ENCODE assay signal across 8 cellular contexts in the genomic region with DNA sequence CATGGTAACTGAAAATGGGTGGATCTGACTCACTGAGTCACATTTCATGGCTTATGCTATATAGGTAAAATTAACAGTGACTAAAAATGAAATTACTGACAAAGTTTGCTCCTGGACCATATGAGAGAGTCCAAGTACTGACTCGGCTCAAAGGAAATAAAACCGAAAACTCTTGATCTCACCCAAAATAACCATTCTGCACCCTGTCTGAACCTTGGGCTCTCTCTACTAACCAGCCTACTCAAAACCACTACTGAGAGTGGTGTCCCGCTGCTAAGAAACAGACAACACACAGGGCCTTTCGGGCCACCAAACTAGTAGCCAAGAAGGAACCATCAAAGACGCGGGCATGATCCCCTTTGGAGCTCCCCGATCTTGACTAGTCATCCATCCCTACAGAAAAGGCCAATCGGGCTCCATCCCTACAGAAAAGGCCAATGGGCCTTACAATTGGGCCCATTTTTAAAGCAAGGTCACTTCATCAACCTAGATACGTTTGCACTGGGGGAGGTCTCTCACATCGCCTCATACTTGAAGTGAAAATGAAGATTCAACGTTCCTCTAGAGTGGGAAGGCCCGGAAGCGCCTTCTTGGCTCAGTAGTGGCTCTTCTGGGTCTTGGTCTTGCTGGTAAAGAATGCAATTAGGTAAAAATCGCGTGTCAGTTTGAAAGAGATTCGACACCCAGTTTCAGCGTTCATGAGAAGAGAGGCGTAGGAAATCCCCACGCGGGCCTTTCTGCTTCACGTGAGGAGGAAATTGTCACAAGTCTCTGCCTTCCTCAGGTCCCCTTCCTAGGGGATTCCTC.
DNase-seq lines count a peak whose midpoint lies in the region; ATAC-seq and TF ChIP-seq lines count a peak whose summit lies in the region.

No MANE protein-coding gene starts in this region.

- H3K4me1 ChIP-seq in HAP-1 (no peaks in the 10 kb centered on the region), tibial artery (peaks cover 0 to 6% (median 3%) of the 10 kb centered on the region in 4 donors)

- H3K36me3 Mint-ChIP-seq in memory B cell = peaks cover 11% of the 10 kb centered on the region

- intact Hi-C loops in tibial artery (cut with DNase I; ENCODE audit: low total_unique reads) = no loop called here

- H3K27ac Mint-ChIP-seq in memory B cell = peak overlapping the region; percentile 99

- no peaks in the 10 kb centered on the region for H3K36me3 ChIP-seq in HAP-1 (replicated peaks)
- no peaks in the 10 kb centered on the region for H3K36me3 ChIP-seq in tibial artery

- peak overlapping the region; percentile 79 for H3K4me3 Mint-ChIP-seq in memory B cell

- H3K27me3 ChIP-seq in HAP-1 (ENCODE audit: low read depth) = peaks cover 36% of the 10 kb centered on the region
- H3K27me3 ChIP-seq in tibial artery = peaks cover 6 to 62% of the 10 kb centered on the region in 2 donors

- H3K9me3 ChIP-seq in HAP-1 (no peaks in the 10 kb centered on the region), tibial artery (peaks cover 0 to 10% (median 7%) of the 10 kb centered on the region in 3 donors)

- H3K9me3 Mint-ChIP-seq in memory B cell = peaks cover 1% of the 10 kb centered on the region

- DNase-seq in GM12865 (ENCODE audit: low read depth) (peak; percentile 97), T-helper 22 cell (ENCODE audit: low read depth) (peak; percentile 61), memory B cell (ENCODE audit: low spot score in 2 of 2) (no peak), HAP-1 (ENCODE audit: low spot score in 2 of 2) (no peak), GM19240 (ENCODE audit: insufficient read length, low spot score) (no peak), tibial artery (no peak), COLO829 (ENCODE audit: low spot score) (no peak)

- H3K27ac ChIP-seq in tibial artery = no peak overlapping the region

- peak; percentile 53 for ATAC-seq in HG02588 (IDR thresholded peaks at IDR 0.05; ENCODE audit: unreplicated experiment)
- ATAC-seq in memory B cell (ENCODE audit: low read depth) = peak; percentile 52

- H3K4me3 ChIP-seq in GM12865 (ENCODE audit: low read depth, low read length) (peak overlapping the region; percentile 58), HAP-1 (no peak overlapping the region), tibial artery (no peak overlapping the region)

- no peaks in the 10 kb centered on the region for H3K27me3 Mint-ChIP-seq in memory B cell

- TF ChIP-seq CTCF in GM12865 (IDR thresholded peaks at IDR 0.05; ENCODE audit: insufficient read depth, low read depth, low read length, missing control alignments) = no peak
- TF ChIP-seq CTCF in tibial artery (IDR thresholded peaks at IDR 0.05) = no peak

- in situ Hi-C loops in HAP-1 (cut with MboI; ENCODE audit: low sequenced_read_pairs) = no loop called here

- H3K4me1 Mint-ChIP-seq in memory B cell = peaks cover 34% of the 10 kb centered on the region

Comparison
In these comparisons a context has a peak if more than half of its experiments do, and no peak if none do; other contexts are left out.
1. DNase-seq: peak in GM12865 (single experiment) and T-helper 22 cell (single experiment); none in memory B cell (0 of 2), HAP-1 (0 of 2), GM19240 (single experiment), tibial artery (0 of 2) and COLO829 (single experiment).